Comparison of ENCODE assay signal across 17 cellular contexts in genomic region chr3:49004352-49005297, GRCh38. TPM values are rescaled to one million over a fixed set of nuclear protein-coding genes. Genes with fewer than 3 reads are reported as not detected.
DNase-seq lines count a peak whose midpoint lies in the region; ATAC-seq and TF ChIP-seq lines count a peak whose summit lies in the region.
"Had no signal": no experiment of that assay in that cellular context is flagged by ENCODE, and none has a peak within 500 bp of the region (broad histone marks: within the 10 kb centered on the region; RNA-seq: fewer than 3 reads in every experiment).

No MANE protein-coding gene starts in this region.

- CTCF ChIA-PET in WTC11 (lab: Charles Lee) = interaction anchor here (1.0 to 4.1 kb wide), 2 partner anchors 17 kb away, joined by 5 to 107 read pairs; partner anchors contain the start of gene P4HTM

- H3K4me3 ChIP-seq in upper lobe of right lung = no peak overlapping the region
- H3K4me3 ChIP-seq: psoas muscle had no signal

- intact Hi-C loops in Right ventricle myocardium superior (cut with DNase I) (no loop called here), cardiac septum (cut with DNase I) (loop anchor here (5.0 kb wide), 1 partner anchor 87 kb away; the partner anchor contains the start of gene ARIH2), left colon (cut with DNase I, micrococcal nuclease) (no loop called here), upper lobe of right lung (cut with DNase I) (no loop called here)

- TF ChIP-seq CTCF in upper lobe of right lung (IDR thresholded peaks at IDR 0.05) (no peak), WTC11 (IDR thresholded peaks at IDR 0.05) (no peak)

- no peaks in the 10 kb centered on the region for H3K9me3 ChIP-seq in upper lobe of right lung
- H3K9me3 ChIP-seq: psoas muscle had no signal

- no peak overlapping the region for H3K4me3 Mint-ChIP-seq in WTC11
- H3K4me3 Mint-ChIP-seq: activated naive CD8-positive, alpha-beta T cell treated with anti-CD3 and anti-CD28 coated beads for 36 hours; activated T-helper 1 cell treated with anti-CD3 and anti-CD28 coated beads, Interleukin-12 subunit alpha, Interleukin-12 subunit beta, Interleukin-2, Interleukin-4 antibody, amounts not matched to agents 30 ng/mL and 10 ng/mL and 1 ng/mL, durations not matched to agents 14 hours and 24 hours and 36 hours; memory B cell; natural killer cell treated with Interleukin-12 subunit alpha and Interleukin-12 subunit beta and Interleukin-15 and Interleukin-18, amount 100 ng/mL, for 72 hours; T-helper 1 cell treated with Interleukin-12 subunit alpha and Interleukin-12 subunit beta and Interleukin-4 antibody, amounts not matched to agents 30 μg/mL and 1 μg/mL, for 36 hours had no signal

- H3K9me3 Mint-ChIP-seq in WTC11 = no peaks in the 10 kb centered on the region
- H3K9me3 Mint-ChIP-seq: activated naive CD8-positive, alpha-beta T cell treated with anti-CD3 and anti-CD28 coated beads for 36 hours; activated T-helper 1 cell treated with anti-CD3 and anti-CD28 coated beads, Interleukin-12 subunit alpha, Interleukin-12 subunit beta, Interleukin-2, Interleukin-4 antibody, amounts not matched to agents 30 ng/mL and 10 ng/mL and 1 ng/mL, durations not matched to agents 14 hours and 24 hours and 36 hours; memory B cell; natural killer cell treated with Interleukin-12 subunit alpha and Interleukin-12 subunit beta and Interleukin-15 and Interleukin-18, amount 100 ng/mL, for 72 hours; T-helper 1 cell treated with Interleukin-12 subunit alpha and Interleukin-12 subunit beta and Interleukin-4 antibody, amounts not matched to agents 30 μg/mL and 1 μg/mL, for 36 hours had no signal

- H3K36me3 Mint-ChIP-seq in WTC11 = peaks cover 11% of the 10 kb centered on the region; the same call in 1 of the 2 replicates
- H3K36me3 Mint-ChIP-seq: memory B cell; natural killer cell treated with Interleukin-12 subunit alpha and Interleukin-12 subunit beta and Interleukin-15 and Interleukin-18, amount 100 ng/mL, for 72 hours had no signal

- H3K36me3 ChIP-seq in upper lobe of right lung = no peaks in the 10 kb centered on the region

- DNase-seq in Right ventricle myocardium superior = peak; percentile 47
- no peak for DNase-seq in cardiac septum (ENCODE audit: low spot score)
- DNase-seq in NCI-H146 (lab: John Stamatoyannopoulos, UW) = peak; percentile 76
- peak; percentile 65 to 84 for DNase-seq in left colon
- peak; percentile 74 for DNase-seq in upper lobe of right lung
- no peak for DNase-seq in SHP77 treated with DMSO at 0.1 percent for 48 hours (lab: John Stamatoyannopoulos, UW)
- no peak for DNase-seq in WTC11 (ENCODE audit: low spot score)
- DNase-seq: activated naive CD8-positive, alpha-beta T cell treated with anti-CD3 and anti-CD28 coated beads for 36 hours; GOT3; KG1; NCI-H1048; psoas muscle; SHP77 had no signal

- no peak overlapping the region for H3K27ac ChIP-seq in upper lobe of right lung

- H3K4me1 Mint-ChIP-seq in WTC11 = peaks cover 23% of the 10 kb centered on the region

- H3K27ac Mint-ChIP-seq in WTC11 = no peak overlapping the region
- H3K27ac Mint-ChIP-seq: activated naive CD8-positive, alpha-beta T cell treated with anti-CD3 and anti-CD28 coated beads for 36 hours; activated T-helper 1 cell treated with anti-CD3 and anti-CD28 coated beads, Interleukin-12 subunit alpha, Interleukin-12 subunit beta, Interleukin-2, Interleukin-4 antibody, amounts not matched to agents 30 ng/mL and 10 ng/mL and 1 ng/mL, durations not matched to agents 14 hours and 24 hours and 36 hours; memory B cell; natural killer cell treated with Interleukin-12 subunit alpha and Interleukin-12 subunit beta and Interleukin-15 and Interleukin-18, amount 100 ng/mL, for 72 hours; T-helper 1 cell treated with Interleukin-12 subunit alpha and Interleukin-12 subunit beta and Interleukin-4 antibody, amounts not matched to agents 30 μg/mL and 1 μg/mL, for 36 hours had no signal

- no peaks in the 10 kb centered on the region for H3K27me3 ChIP-seq in upper lobe of right lung

- no peaks in the 10 kb centered on the region for H3K27me3 Mint-ChIP-seq in WTC11 (ENCODE audit: low read depth)
- H3K27me3 Mint-ChIP-seq: memory B cell; natural killer cell treated with Interleukin-12 subunit alpha and Interleukin-12 subunit beta and Interleukin-15 and Interleukin-18, amount 100 ng/mL, for 72 hours had no signal

- POLR2A ChIA-PET in WTC11 (lab: Charles Lee) = no interaction called here

- ATAC-seq in Right ventricle myocardium superior (ENCODE audit: poor library complexity) = no peak
- ATAC-seq in left colon = peak; percentile 6
- no peak for ATAC-seq in upper lobe of right lung
- no peak for ATAC-seq in WTC11
- ATAC-seq: natural killer cell treated with Interleukin-12 subunit alpha and Interleukin-12 subunit beta and Interleukin-15 and Interleukin-18, amount 100 ng/mL, for 72 hours; psoas muscle had no signal

- H3K4me1 ChIP-seq in upper lobe of right lung = peaks cover 20% of the 10 kb centered on the region

TF ChIP-seq in WTC11, 78 proteins besides CTCF, POLR2A, EP300 and RAD21:
- TF ChIP-seq, protein P1, sequence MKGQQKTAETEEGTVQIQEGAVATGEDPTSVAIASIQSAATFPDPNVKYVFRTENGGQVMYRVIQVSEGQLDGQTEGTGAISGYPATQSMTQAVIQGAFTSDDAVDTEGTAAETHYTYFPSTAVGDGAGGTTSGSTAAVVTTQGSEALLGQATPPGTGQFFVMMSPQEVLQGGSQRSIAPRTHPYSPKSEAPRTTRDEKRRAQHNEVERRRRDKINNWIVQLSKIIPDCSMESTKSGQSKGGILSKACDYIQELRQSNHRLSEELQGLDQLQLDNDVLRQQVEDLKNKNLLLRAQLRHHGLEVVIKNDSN (CRISPR knock-in tag; IDR thresholded peaks at IDR 0.05) = no peak
- TF ChIP-seq SMAD4 (CRISPR knock-in tag; IDR thresholded peaks at IDR 0.05) = no peak
- no peak for TF ChIP-seq TEAD1 (CRISPR knock-in tag; IDR thresholded peaks at IDR 0.05)
- TF ChIP-seq ZBTB21 (CRISPR knock-in tag; IDR thresholded peaks at IDR 0.05; ENCODE audit: borderline replicate concordance) = no peak
- TF ChIP-seq ELF4 (CRISPR knock-in tag; IDR thresholded peaks at IDR 0.05; ENCODE audit: low read depth) = no peak
- TF ChIP-seq FOXP4 (CRISPR knock-in tag; IDR thresholded peaks at IDR 0.05) = no peak

RNA-seq across cellular contexts. Expression of gene WDR6, which starts 2.6 kb away (rescaled TPM):
- total RNA-seq in Right ventricle myocardium superior = 71.6 TPM
- 96.6 TPM for total RNA-seq in cardiac septum
- 100 to 1,000 TPM; 114 to 121 TPM for total RNA-seq in left colon
- 172 TPM for total RNA-seq in upper lobe of right lung
- 204 to 213 TPM (median 209 TPM) in 3 replicates for total RNA-seq in WTC11 (2021)

RNA-seq across cellular contexts. Expression of gene DALRD3, which starts 13.8 kb away (rescaled TPM):
- total RNA-seq in Right ventricle myocardium superior = 7.9 TPM
- 13.6 TPM for total RNA-seq in cardiac septum
- total RNA-seq in left colon = 10 to 100 TPM; 19.2 to 20.5 TPM
- total RNA-seq in upper lobe of right lung = 19.0 TPM
- total RNA-seq in WTC11 (2021) = 38.8 to 41.4 TPM (median 39.6 TPM) in 3 replicates

RNA-seq across cellular contexts. Expression of gene P4HTM, which starts 14.6 kb away (rescaled TPM):
- total RNA-seq in Right ventricle myocardium superior (25.1 TPM), cardiac septum (37.0 TPM), left colon (10 to 100 TPM; 33.8 to 47.3 TPM), upper lobe of right lung (38.0 TPM), WTC11 (2021) (21.9 to 28.8 TPM (median 28.2 TPM) in 3 replicates)

RNA-seq across cellular contexts. Expression of gene NDUFAF3, which starts 17.3 kb away (rescaled TPM):
- total RNA-seq in Right ventricle myocardium superior = 165 TPM
- total RNA-seq in cardiac septum = 140 TPM
- total RNA-seq in left colon = 10 to 100 TPM; 65.2 to 70.1 TPM
- total RNA-seq in upper lobe of right lung = 77.6 TPM
- 36.8 to 50.3 TPM (median 49.6 TPM) in 3 replicates for total RNA-seq in WTC11 (2021)

RNA-seq across cellular contexts. Expression of gene IMPDH2, which starts 24.6 kb away (rescaled TPM):
- total RNA-seq in Right ventricle myocardium superior (58.5 TPM), cardiac septum (49.5 TPM), left colon (100 to 1,000 TPM; 102 to 122 TPM), upper lobe of right lung (107 TPM), WTC11 (2021) (449 to 472 TPM (median 452 TPM) in 3 replicates)

Comparison
In these comparisons a context has a peak if more than half of its experiments do, and no peak if none do; other contexts are left out.
1. DNase-seq: peak in Right ventricle myocardium superior (single experiment), NCI-H146 (single experiment), left colon (2 of 2) and upper lobe of right lung (single experiment); none in cardiac septum (single experiment), SHP77 treated with DMSO at 0.1 percent for 48 hours (single experiment) and WTC11 (single experiment).